ENCODE assay signal across 8 cellular contexts in the genomic region with DNA sequence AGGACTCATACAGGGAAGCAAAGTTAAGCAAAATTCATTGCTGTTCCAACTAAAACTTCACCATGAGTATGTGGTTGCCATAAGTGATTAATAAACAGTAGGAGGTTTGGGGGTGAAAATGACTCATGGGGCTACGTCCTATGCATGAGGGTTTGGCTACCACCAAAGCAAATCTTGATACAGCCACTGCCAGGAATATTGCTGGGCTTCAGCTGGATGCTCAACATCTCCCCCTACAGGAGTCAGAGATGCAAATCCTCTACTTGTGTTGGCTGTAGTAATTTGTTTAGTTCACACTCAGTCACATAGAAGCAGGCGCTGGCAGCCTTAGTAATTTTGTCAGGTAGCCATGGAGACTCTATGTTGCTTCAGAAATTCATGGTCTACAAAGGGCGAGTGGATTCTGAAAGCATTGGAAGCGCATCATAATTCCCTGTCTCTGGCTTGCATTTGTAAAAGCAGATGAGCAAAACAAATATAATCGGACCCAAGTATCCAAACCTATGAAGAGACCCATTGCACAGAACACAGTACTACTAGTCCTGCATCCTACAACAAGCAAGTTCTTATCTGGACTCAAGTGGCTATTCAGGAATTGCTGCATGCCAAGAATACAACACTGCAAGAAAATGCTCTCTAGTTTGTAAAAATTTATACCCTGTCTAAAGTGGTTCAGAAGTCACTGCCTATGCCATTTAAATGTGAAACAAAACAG.
DNase-seq lines count a peak whose midpoint lies in the region; ATAC-seq, FAIRE-seq and TF ChIP-seq lines count a peak whose summit lies in the region.

No MANE protein-coding gene starts in this region.

- H3K9me3 ChIP-seq in CD8-positive, alpha-beta memory T cell (ENCODE audit: low read length) = no peaks in the 10 kb centered on the region
- H3K9me3 ChIP-seq in mammary epithelial cell (replicated peaks; ENCODE audit: insufficient read depth, low read length) = no peaks in the 10 kb centered on the region
- H3K9me3 ChIP-seq in kidney (ENCODE audit: control insufficient read depth in 1 of 2, low read length in 2 of 2) = no peaks in the 10 kb centered on the region

- H3K4me1 Mint-ChIP-seq in CD8-positive, alpha-beta memory T cell = peaks cover 35 to 51% (median 47%) of the 10 kb centered on the region in 3 donors

- H3K27ac Mint-ChIP-seq in CD8-positive, alpha-beta memory T cell = peak overlapping the region in 6 of 8 donors; percentile 54 to 94 (median 82)

- no peak for ATAC-seq in HG03378 (IDR thresholded peaks at IDR 0.05; ENCODE audit: unreplicated experiment)

- H3K4me3 ChIP-seq in CD8-positive, alpha-beta memory T cell (ENCODE audit: low read length) = no peak overlapping the region
- H3K4me3 ChIP-seq in mammary epithelial cell (replicated peaks in 1 of 3; ENCODE audit: insufficient read depth in 1 of 3, low read depth in 2 of 3, low read length in 3 of 3) (no peak overlapping the region), kidney (ENCODE audit: low read length in 2 of 2) (no peak overlapping the region)

- no peaks in the 10 kb centered on the region for H3K36me3 ChIP-seq in CD8-positive, alpha-beta memory T cell (ENCODE audit: insufficient read depth, low read length)
- no peaks in the 10 kb centered on the region for H3K36me3 ChIP-seq in mammary epithelial cell (ENCODE audit: insufficient read depth, low read length)
- no peaks in the 10 kb centered on the region for H3K36me3 ChIP-seq in kidney (ENCODE audit: control insufficient read depth in 1 of 2, insufficient read depth in 2 of 2, low read length in 2 of 2)

- no peaks in the 10 kb centered on the region for H3K27me3 Mint-ChIP-seq in CD8-positive, alpha-beta memory T cell

- H3K4me2 ChIP-seq in mammary epithelial cell (ENCODE audit: insufficient read depth, low read depth, low read length) = peak overlapping the region; percentile 9

- peak overlapping the region in 4 of 7 donors; percentile 10 to 35 (median 30) for H3K4me3 Mint-ChIP-seq in CD8-positive, alpha-beta memory T cell

- no peak for FAIRE-seq in kidney (lab: Jason Lieb, UNC)

- H3K9me3 Mint-ChIP-seq in CD8-positive, alpha-beta memory T cell = no peaks in the 10 kb centered on the region

- peak; percentile 19 to 82 (median 59) for DNase-seq in CD8-positive, alpha-beta memory T cell
- DNase-seq in GM20000 (ENCODE audit: low spot score) (peak; percentile 71), NAMALWA (ENCODE audit: low spot score) (peak; percentile 73), UCSD-AML1 (lab: John Stamatoyannopoulos, UW; ENCODE audit: unreplicated experiment) (peak; percentile 22), mammary epithelial cell (peak; percentile 94), kidney (no peak)
- peak; percentile 52 for DNase-seq in stimulated activated CD4-positive, alpha-beta T cell treated with anti-CD3 and anti-CD28 coated beads, Interleukin-4, amount 100 ng/mL, for 1 hour

- BruUV-seq in mammary epithelial cell (replicated peaks; lab: Mats Ljungman, UMichigan) = no TSS peak

- H3K27ac ChIP-seq in CD8-positive, alpha-beta memory T cell (ENCODE audit: low read depth, low read length) = no peak overlapping the region
- H3K27ac ChIP-seq in mammary epithelial cell (ENCODE audit: insufficient read depth, low read depth, low read length) = peak overlapping the region; percentile 83
- no peak overlapping the region for H3K27ac ChIP-seq in kidney (ENCODE audit: low read depth in 2 of 2, low read length in 2 of 2)

- dilution Hi-C loops in mammary epithelial cell (cut with HindIII; ENCODE audit: low sequenced_read_pairs) = no loop called here

- H3K9ac ChIP-seq in mammary epithelial cell (ENCODE audit: insufficient read depth, low read length) = peak overlapping the region; percentile 25
- H3K9ac ChIP-seq in kidney (ENCODE audit: low read length in 2 of 2) = no peak overlapping the region

- CTCF ChIA-PET in CD8-positive, alpha-beta memory T cell (lab: Charles Lee) = interaction anchor here (0.7 to 5.5 kb wide), 10 partner anchors 9 to 297 kb away, joined by 3 to 28 read pairs (median 4); partner anchors contain the start of gene CD28
- CTCF ChIA-PET in mammary epithelial cell (lab: Charles Lee; ENCODE audit: low non-redundant PET) = no interaction called here

- no peaks in the 10 kb centered on the region for H3K36me3 Mint-ChIP-seq in CD8-positive, alpha-beta memory T cell

- POLR2A ChIA-PET in CD8-positive, alpha-beta memory T cell (lab: Charles Lee) = interaction anchor here (1.5 kb wide), 1 partner anchor 62 kb away, joined by 5 read pairs; no protein-coding TSS in a partner anchor

- no peak overlapping the region for H2AFZ ChIP-seq in mammary epithelial cell (ENCODE audit: low read depth, low read length)

- TF ChIP-seq CTCF in GM20000 (IDR thresholded peaks at IDR 0.05; ENCODE audit: extremely low read depth, missing control alignments) (peak; percentile 82), mammary epithelial cell (conservative IDR thresholded peaks at IDR 0.05 in 1 of 2, IDR thresholded peaks at IDR 0.05 in 1 of 2; ENCODE audit: extremely low read depth in 1 of 2, insufficient read depth in 1 of 2, low read depth in 1 of 2, low read length in 2 of 2) (peak; percentile 88 to 96), kidney (IDR thresholded peaks at IDR 0.05; ENCODE audit: borderline replicate concordance, extremely low read depth, insufficient read depth) (peak; percentile 64)

- H4K20me1 ChIP-seq in mammary epithelial cell (ENCODE audit: insufficient read depth, low read length) = no peaks in the 10 kb centered on the region

- H3K4me1 ChIP-seq in CD8-positive, alpha-beta memory T cell (ENCODE audit: insufficient read depth, low read length) = peaks cover 26% of the 10 kb centered on the region
- H3K4me1 ChIP-seq in mammary epithelial cell (ENCODE audit: insufficient read depth, low read length) (peaks cover 10% of the 10 kb centered on the region), kidney (ENCODE audit: control insufficient read depth in 1 of 2, insufficient read depth in 1 of 2, low read depth in 1 of 2, low read length in 2 of 2) (peaks cover 0 to 2% of the 10 kb centered on the region in 2 donors)

- intact Hi-C loops in mammary epithelial cell (cut with micrococcal nuclease) (loop anchor here (1.0 to 5.0 kb wide), 7 partner anchors 52 to 298 kb away; partner anchors contain the start of gene RAPH1), kidney (cut with DNase I) (no loop called here)

- no peaks in the 10 kb centered on the region for H3K27me3 ChIP-seq in CD8-positive, alpha-beta memory T cell (ENCODE audit: insufficient read depth, low read length, poor library complexity, severe bottlenecking)
- no peaks in the 10 kb centered on the region for H3K27me3 ChIP-seq in mammary epithelial cell (ENCODE audit: insufficient read depth, low read length)

- in situ Hi-C loops in mammary epithelial cell (cut with MboI; ENCODE audit: low sequenced_read_pairs in 2 of 2) = loop anchor here in 1 of 2 donors (10.0 kb wide), 1 partner anchor 98 kb away; no protein-coding TSS in a partner anchor

- WGBS in mammary epithelial cell (ENCODE audit: low coverage, missing lambda C conversion rate) = 42% methylated on average over 4 of the region's 5 CpGs

- H3K79me2 ChIP-seq in mammary epithelial cell (ENCODE audit: insufficient read depth, low read length) = no peaks in the 10 kb centered on the region
